ENCODE assay signal across 24 cellular contexts in genomic region chr1:186982116-186982515, GRCh38.
A peak's percentile ranks its signal among the peaks of the same experiment; 100 is the strongest.
DNase-seq lines count a peak whose midpoint lies in the region; ATAC-seq and TF ChIP-seq lines count a peak whose summit lies in the region.
"Had no signal": no experiment of that assay in that cellular context is flagged by ENCODE, and none has a peak within 500 bp of the region (broad histone marks: within the 10 kb centered on the region; RNA-seq: fewer than 3 reads in every experiment).

No MANE protein-coding gene starts in this region.

- H3K36me3 ChIP-seq in colonic mucosa, result no peaks in the 10 kb centered on the region
- no peaks in the 10 kb centered on the region for H3K36me3 ChIP-seq in muscle layer of duodenum (ENCODE audit: control insufficient read depth in 1 of 2, insufficient read depth in 2 of 2, low read length in 2 of 2)
- no peaks in the 10 kb centered on the region for H3K36me3 ChIP-seq in stomach smooth muscle (ENCODE audit: control insufficient read depth in 2 of 2, insufficient read depth in 2 of 2, low read length in 2 of 2)
- no peaks in the 10 kb centered on the region for H3K36me3 ChIP-seq in gastrocnemius medialis
- H3K36me3 ChIP-seq: BE2C, SJCRH30 had no signal

- no peaks in the 10 kb centered on the region for H3K4me1 ChIP-seq in colonic mucosa
- peaks cover 5 to 22% of the 10 kb centered on the region in 2 donors for H3K4me1 ChIP-seq in muscle layer of duodenum (ENCODE audit: control insufficient read depth in 1 of 2, insufficient read depth in 2 of 2, low read length in 2 of 2)
- peaks cover 7% of the 10 kb centered on the region for H3K4me1 ChIP-seq in stomach smooth muscle (ENCODE audit: control insufficient read depth, insufficient read depth, low read length)
- H3K4me1 ChIP-seq in gastrocnemius medialis, result no peaks in the 10 kb centered on the region
- H3K4me1 ChIP-seq: BE2C, SJCRH30 had no signal

- H3K9ac ChIP-seq in colonic mucosa (ENCODE audit: low read depth in 2 of 2, low read length in 2 of 2) (no peak overlapping the region), stomach smooth muscle (ENCODE audit: low read length in 2 of 2) (peak overlapping the region in 1 of 2 donors; percentile 25)

- H3K27me3 ChIP-seq in colonic mucosa, result no peaks in the 10 kb centered on the region
- H3K27me3 ChIP-seq in muscle layer of duodenum (ENCODE audit: low read depth, low read length), result no peaks in the 10 kb centered on the region
- H3K27me3 ChIP-seq in stomach smooth muscle (ENCODE audit: control insufficient read depth in 1 of 2, insufficient read depth in 2 of 2, low read length in 2 of 2), result no peaks in the 10 kb centered on the region
- no peaks in the 10 kb centered on the region for H3K27me3 ChIP-seq in gastrocnemius medialis
- H3K27me3 ChIP-seq: SJCRH30 had no signal

- H3K9me3 Mint-ChIP-seq in Calu3 (ENCODE audit: low read depth, unreplicated experiment) (no peaks in the 10 kb centered on the region), nephron progenitor cell (no peaks in the 10 kb centered on the region)
- H3K9me3 Mint-ChIP-seq: CD8-positive, alpha-beta memory T cell had no signal

- H3K27me3 Mint-ChIP-seq in Calu3 (ENCODE audit: unreplicated experiment) (no peaks in the 10 kb centered on the region), nephron progenitor cell (ENCODE audit: low read depth, poor library complexity) (no peaks in the 10 kb centered on the region)

- ATAC-seq in gastrocnemius medialis, result no peak
- ATAC-seq: Right ventricle myocardium inferior had no signal

- in situ Hi-C loops in gastrocnemius medialis (cut with MboI; ENCODE audit: low sequenced_read_pairs in 4 of 4), result loop anchor here in 3 of 4 donors (10.0 to 25.0 kb wide), 5 partner anchors 270 to 577 kb away; no protein-coding TSS in a partner anchor

- CTCF ChIA-PET in Calu3 (lab: Charles Lee), result no interaction called here

- H3K4me1 Mint-ChIP-seq in Calu3 (ENCODE audit: low read depth, unreplicated experiment) (peaks cover 37% of the 10 kb centered on the region), nephron progenitor cell (no peaks in the 10 kb centered on the region)
- H3K4me1 Mint-ChIP-seq: CD8-positive, alpha-beta memory T cell had no signal

- H3K27ac ChIP-seq in colonic mucosa (peak overlapping the region; percentile 4), muscle layer of duodenum (ENCODE audit: low read length) (peak overlapping the region; percentile 72), stomach smooth muscle (ENCODE audit: low read length) (peak overlapping the region; percentile 77), gastrocnemius medialis (no peak overlapping the region)
- H3K27ac ChIP-seq: PC-9, SJCRH30 had no signal

- H3K9me3 ChIP-seq in colonic mucosa, result no peaks in the 10 kb centered on the region
- H3K9me3 ChIP-seq in muscle layer of duodenum (ENCODE audit: control insufficient read depth in 1 of 2, low read length in 2 of 2), result no peaks in the 10 kb centered on the region
- H3K9me3 ChIP-seq in stomach smooth muscle (ENCODE audit: control insufficient read depth in 2 of 2, low read length in 2 of 2), result no peaks in the 10 kb centered on the region
- H3K9me3 ChIP-seq in gastrocnemius medialis, result no peaks in the 10 kb centered on the region
- H3K9me3 ChIP-seq: BE2C, SJCRH30 had no signal

- H3K4me3 ChIP-seq in colonic mucosa, result no peak overlapping the region
- no peak overlapping the region for H3K4me3 ChIP-seq in muscle layer of duodenum (ENCODE audit: low read depth in 1 of 2, low read length in 2 of 2)
- no peak overlapping the region for H3K4me3 ChIP-seq in stomach smooth muscle (ENCODE audit: low read length in 2 of 2)
- no peak overlapping the region for H3K4me3 ChIP-seq in gastrocnemius medialis
- H3K4me3 ChIP-seq: PC-9, SJCRH30 had no signal

- TF ChIP-seq CTCF in Calu3 (IDR thresholded peaks at IDR 0.05; ENCODE audit: unreplicated experiment) (no peak), colonic mucosa (IDR thresholded peaks at IDR 0.05) (no peak), nephron progenitor cell (IDR thresholded peaks at IDR 0.05) (no peak), gastrocnemius medialis (IDR thresholded peaks at IDR 0.05 in 4 of 5, conservative IDR thresholded peaks at IDR 0.05 in 1 of 5) (no peak)

- BruUV-seq in Calu3 (replicated peaks; lab: Mats Ljungman, UMichigan), result no TSS peak

- TF ChIP-seq POLR2A in gastrocnemius medialis (IDR thresholded peaks at IDR 0.05), result no peak

- H3K36me3 Mint-ChIP-seq in Calu3 (ENCODE audit: insufficient read depth, unreplicated experiment) (peaks cover 5% of the 10 kb centered on the region), nephron progenitor cell (ENCODE audit: low read depth) (no peaks in the 10 kb centered on the region)
- H3K36me3 Mint-ChIP-seq: CD8-positive, alpha-beta memory T cell had no signal

- H3K4me3 Mint-ChIP-seq in Calu3 (ENCODE audit: low read depth, unreplicated experiment) (no peak overlapping the region), nephron progenitor cell (no peak overlapping the region)
- H3K4me3 Mint-ChIP-seq: CD14-positive monocyte; CD8-positive, alpha-beta memory T cell had no signal

- H3K27ac Mint-ChIP-seq in Calu3 (ENCODE audit: unreplicated experiment) (peak overlapping the region; percentile 48), nephron progenitor cell (no peak overlapping the region)

- no peak for DNase-seq in Calu3
- DNase-seq in colonic mucosa, result no peak
- DNase-seq in nephron progenitor cell, result no peak
- DNase-seq in gastrocnemius medialis, result no peak
- DNase-seq in DMS 273 (lab: John Stamatoyannopoulos, UW; ENCODE audit: unreplicated experiment), result no peak
- DNase-seq: 8988T; ACHN; BE2C; CD8-positive, alpha-beta memory T cell; HCEC 1CT; Karpas-422; NCI-H1092 treated with DMSO at 0.1 percent for 48 hours; NCI-H1436 treated with DMSO at 0.1 percent for 48 hours; NCI-H187 treated with DMSO at 0.1 percent for 48 hours; NCI-H2171 treated with DMSO at 0.1 percent for 48 hours; NCI-H345; NCI-H510A treated with DMSO at 0.1 percent for 48 hours; NK-92 treated with Interleukin-12 subunit alpha and Interleukin-12 subunit beta, amount 100 ng/mL, for 24 hours; PC-9; SJCRH30 had no signal

- intact Hi-C loops in Calu3 (cut with micrococcal nuclease; ENCODE audit: unreplicated experiment) (no loop called here), colonic mucosa (cut with DNase I) (no loop called here), gastrocnemius medialis (cut with DNase I; ENCODE audit: low total_unique reads) (no loop called here)

Comparison
In these comparisons a context has a peak if more than half of its experiments do, and no peak if none do; other contexts are left out.
1. H3K27ac ChIP-seq: peak in colonic mucosa (single experiment), muscle layer of duodenum (single experiment) and stomach smooth muscle (single experiment); none in gastrocnemius medialis (0 of 4).